7 cellular contexts compared by ENCODE assay signal in genomic region chr10:128069351-128070051, GRCh38. TPM values are rescaled to one million over a fixed set of nuclear protein-coding genes. Genes with fewer than 3 reads are reported as not detected.
DNase-seq lines count a peak whose midpoint lies in the region; ATAC-seq, FAIRE-seq and TF ChIP-seq lines count a peak whose summit lies in the region.

No MANE protein-coding gene starts in this region.

- FAIRE-seq in GM12892 (lab: Jason Lieb, UNC) (peak; percentile 95), bronchial epithelial cell (lab: Jason Lieb, UNC) (peak; percentile 64)

- peaks cover 61% of the 10 kb centered on the region for H3K36me3 ChIP-seq in bronchial epithelial cell (ENCODE audit: control insufficient read depth, insufficient read depth, low read length)
- no peaks in the 10 kb centered on the region for H3K36me3 ChIP-seq in kidney epithelial cell (ENCODE audit: control insufficient read depth, insufficient read depth, low read length)

- H3K4me3 ChIP-seq in bronchial epithelial cell (ENCODE audit: low read depth, low read length) (no peak overlapping the region), kidney epithelial cell (ENCODE audit: low read depth, low read length) (no peak overlapping the region)

- CTCF ChIA-PET in WTC11 (lab: Charles Lee), result interaction anchor here (0.6 to 4.6 kb wide), 47 partner anchors 9 to 819 kb away, joined by 3 to 125 read pairs (median 4); partner anchors contain the start of gene PTPRE

- peak; percentile 76 for DNase-seq in GM12892 (ENCODE audit: insufficient read length)
- DNase-seq in NCI-H2171 treated with DMSO at 0.1 percent for 48 hours (lab: John Stamatoyannopoulos, UW), result peak; percentile 77
- DNase-seq in WTC11 (ENCODE audit: low spot score), result peak; percentile 78
- peak; percentile 85 for DNase-seq in bronchial epithelial cell (ENCODE audit: low read depth)
- DNase-seq in kidney epithelial cell (ENCODE audit: low read depth), result no peak
- DNase-seq in stimulated activated CD4-positive, alpha-beta T cell treated with anti-CD3 and anti-CD28 coated beads, Interleukin-2, amount 100 ng/mL, for 24 hours, result peak; percentile 85

- H3K27me3 Mint-ChIP-seq in WTC11 (ENCODE audit: low read depth), result no peaks in the 10 kb centered on the region

- TF ChIP-seq CTCF in WTC11 (IDR thresholded peaks at IDR 0.05) (peak; percentile 87), bronchial epithelial cell (IDR thresholded peaks at IDR 0.05; ENCODE audit: insufficient read depth, low read length, severe bottlenecking) (peak; percentile 78), kidney epithelial cell (IDR thresholded peaks at IDR 0.05; ENCODE audit: insufficient read depth, low read length, poor library complexity, severe bottlenecking) (peak; percentile 72)

- no peak for TF ChIP-seq POLR2A in GM12892 (IDR thresholded peaks at IDR 0.05; ENCODE audit: low read depth, low read length)

- peaks cover 8% of the 10 kb centered on the region for H3K4me1 Mint-ChIP-seq in WTC11

- no peak overlapping the region for H3K4me3 Mint-ChIP-seq in WTC11

- peaks cover 6% of the 10 kb centered on the region for H3K9me3 Mint-ChIP-seq in WTC11

- ATAC-seq in HG02938 (IDR thresholded peaks at IDR 0.05; ENCODE audit: unreplicated experiment) (peak; percentile 50), WTC11 (peak; percentile 89)

- H3K27me3 ChIP-seq in bronchial epithelial cell (ENCODE audit: control insufficient read depth, insufficient read depth, low read length) (no peaks in the 10 kb centered on the region), kidney epithelial cell (ENCODE audit: control insufficient read depth, insufficient read depth, low read length) (no peaks in the 10 kb centered on the region)

- H3K27ac Mint-ChIP-seq in WTC11, result no peak overlapping the region

- POLR2A ChIA-PET in WTC11 (lab: Charles Lee), result interaction anchor here (0.9 to 1.9 kb wide), 3 partner anchors 34 to 199 kb away, joined by 3 to 7 read pairs (median 4); partner anchors contain the start of gene MKI67

- no peaks in the 10 kb centered on the region; the same call in 1 of the 2 replicates for H3K36me3 Mint-ChIP-seq in WTC11

TF ChIP-seq in WTC11, 78 proteins besides CTCF, POLR2A, EP300 and RAD21:
- TF ChIP-seq ZNF219 (CRISPR knock-in tag; IDR thresholded peaks at IDR 0.05; ENCODE audit: borderline replicate concordance), result no peak
- TF ChIP-seq, protein P1, sequence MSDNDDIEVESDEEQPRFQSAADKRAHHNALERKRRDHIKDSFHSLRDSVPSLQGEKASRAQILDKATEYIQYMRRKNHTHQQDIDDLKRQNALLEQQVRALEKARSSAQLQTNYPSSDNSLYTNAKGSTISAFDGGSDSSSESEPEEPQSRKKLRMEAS (CRISPR knock-in tag; IDR thresholded peaks at IDR 0.05), result 0 out of 2 replicates have a peak, but pooled peaks have one; percentile 28

RNA-seq across cellular contexts. Expression of gene MKI67, which starts 56.7 kb away (rescaled TPM):
- polyA plus RNA-seq in GM12892 (2012; ENCODE audit: missing spikeins), result 29.0 TPM
- 93.6 to 118 TPM (median 96.5 TPM) in 3 replicates for total RNA-seq in WTC11 (2021)
- 0.26 and 0.64 TPM in 2 replicates for total RNA-seq in bronchial epithelial cell
- 5.1 and 5.6 TPM in 2 replicates for total RNA-seq in kidney epithelial cell

Comparison
In these comparisons a context has a peak if more than half of its experiments do, and no peak if none do; other contexts are left out.
1. RNA of gene MKI67, which starts 56.7 kb away (total RNA-seq): 93.6 to 118 TPM in WTC11; 5.1 to 5.6 TPM in kidney epithelial cell and 0.26 to 0.64 TPM in bronchial epithelial cell; every median in the first group is over 10 times any median in the second.
2. Peak in every context shown above with its lines, with median percentiles within 50 percentile points of each other: CTCF ChIP-seq.